ENCODE assay signal across 13 cellular contexts in the genomic region with DNA sequence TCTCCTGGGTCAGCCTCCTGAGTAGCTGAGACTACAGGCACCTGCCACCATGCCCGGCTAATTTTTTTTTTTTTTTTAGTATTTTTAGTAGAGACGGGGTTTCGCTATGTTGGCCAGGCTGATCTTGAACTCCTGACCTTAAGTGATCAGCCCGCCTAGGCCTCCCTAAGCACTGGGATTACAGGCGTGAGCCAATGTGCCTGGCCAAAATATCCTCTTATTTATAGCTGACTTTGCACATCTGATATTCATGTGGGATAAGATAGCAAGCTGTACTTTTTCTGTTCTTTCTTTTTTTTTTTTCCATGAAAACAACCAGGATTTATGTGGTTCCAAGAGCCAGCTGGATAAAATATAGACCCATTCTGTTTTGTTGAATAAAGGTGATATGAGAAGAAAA. TPM values are rescaled to one million over a fixed set of nuclear protein-coding genes. Genes with fewer than 3 reads are reported as not detected.
DNase-seq lines count a peak whose midpoint lies in the region; ATAC-seq and TF ChIP-seq lines count a peak whose summit lies in the region.
"Had no signal": no experiment of that assay in that cellular context is flagged by ENCODE, and none has a peak within 500 bp of the region (broad histone marks: within the 10 kb centered on the region; RNA-seq: fewer than 3 reads in every experiment).

No MANE protein-coding gene starts in this region.

- H3K4me1 ChIP-seq in suprapubic skin, result peaks cover 31% of the 10 kb centered on the region

- ATAC-seq in activated T-cell treated with anti-CD3 and anti-CD28 coated beads, Interleukin-2, amount 50 U/mL, for 72 hours (replicated peaks in 1 of 2), result no peak
- ATAC-seq in left lobe of liver (peak; percentile 42), HG02759 (IDR thresholded peaks at IDR 0.05; ENCODE audit: unreplicated experiment) (no peak), GM21526 (IDR thresholded peaks at IDR 0.05; ENCODE audit: low FRiP score, unreplicated experiment) (no peak), GM18498 (IDR thresholded peaks at IDR 0.05; ENCODE audit: unreplicated experiment) (no peak)

- H3K9me3 Mint-ChIP-seq in activated T-cell treated with anti-CD3 and anti-CD28 coated beads, Interleukin-2, amount 50 U/mL, for 72 hours, result no peaks in the 10 kb centered on the region
- H3K9me3 Mint-ChIP-seq: activated B cell treated with CpG ODN at 0.5 μM for 24 hours, nephron progenitor cell had no signal

- TF ChIP-seq POLR2A in suprapubic skin (IDR thresholded peaks at IDR 0.05), result no peak

- TF ChIP-seq CTCF in VCaP (conservative IDR thresholded peaks at IDR 0.05) (no peak), suprapubic skin (IDR thresholded peaks at IDR 0.05) (no peak)

- TF ChIP-seq EP300 in suprapubic skin (IDR thresholded peaks at IDR 0.05), result no peak

- H3K4me3 Mint-ChIP-seq in activated T-cell treated with anti-CD3 and anti-CD28 coated beads, Interleukin-2, amount 50 U/mL, for 72 hours, result peak overlapping the region in 1 of 2 donors; percentile 91
- H3K4me3 Mint-ChIP-seq: nephron progenitor cell had no signal

- no peaks in the 10 kb centered on the region for H3K36me3 ChIP-seq in suprapubic skin

- H3K27me3 Mint-ChIP-seq in activated T-cell treated with anti-CD3 and anti-CD28 coated beads, Interleukin-2, amount 50 U/mL, for 72 hours (ENCODE audit: low read depth), result no peaks in the 10 kb centered on the region
- H3K27me3 Mint-ChIP-seq: activated B cell treated with CpG ODN at 0.5 μM for 24 hours had no signal

- peaks cover 0 to 8% of the 10 kb centered on the region in 2 donors for H3K36me3 Mint-ChIP-seq in activated T-cell treated with anti-CD3 and anti-CD28 coated beads, Interleukin-2, amount 50 U/mL, for 72 hours (ENCODE audit: insufficient read depth in 2 of 2)

- H3K4me3 ChIP-seq in suprapubic skin, result no peak overlapping the region
- H3K4me3 ChIP-seq: coronary artery had no signal

- H3K27ac Mint-ChIP-seq in activated T-cell treated with anti-CD3 and anti-CD28 coated beads, Interleukin-2, amount 50 U/mL, for 72 hours, result peak overlapping the region; percentile 92
- H3K27ac Mint-ChIP-seq: activated B cell treated with CpG ODN at 0.5 μM for 24 hours had no signal

- no peak for DNase-seq in activated T-cell treated with anti-CD3 and anti-CD28 coated beads, Interleukin-2, amount 50 U/mL, for 72 hours
- DNase-seq in activated T-cell treated with anti-CD3 and anti-CD28 coated beads for 4 hours (no peak), left lobe of liver (ENCODE audit: low spot score) (peak; percentile 73), suprapubic skin (ENCODE audit: low spot score in 2 of 2) (peak in 1 of 2 donors; percentile 41)
- DNase-seq: activated B cell treated with CpG ODN at 0.5 μM for 24 hours, NCI-H187, nephron progenitor cell, small intestine had no signal

- 60% methylated on average over 5 of the region's 5 CpGs for WGBS in suprapubic skin

- no peaks in the 10 kb centered on the region for H3K9me3 ChIP-seq in suprapubic skin

- H3K4me1 Mint-ChIP-seq in activated T-cell treated with anti-CD3 and anti-CD28 coated beads, Interleukin-2, amount 50 U/mL, for 72 hours (ENCODE audit: low read depth), result peaks cover 76% of the 10 kb centered on the region

- peak overlapping the region; percentile 73 for H3K27ac ChIP-seq in VCaP
- H3K27ac ChIP-seq in suprapubic skin, result peak overlapping the region; percentile 40

- no peaks in the 10 kb centered on the region for H3K27me3 ChIP-seq in suprapubic skin

RNA-seq across cellular contexts. Expression of gene XBP1, which starts 12.1 kb away (rescaled TPM):
- total RNA-seq in activated T-cell treated with anti-CD3 and anti-CD28 coated beads, Interleukin-2, amount 50 U/mL, for 72 hours, result 100 to 1,000 TPM; 205 to 209 TPM
- 389 TPM for total RNA-seq in left lobe of liver
- total RNA-seq in suprapubic skin, result 100 to 1,000 TPM; 220 to 305 (median 237) TPM

RNA-seq across cellular contexts. Expression of gene CCDC117, which starts 40.0 kb away (rescaled TPM):
- 10 to 100 TPM; 24.0 to 26.9 TPM for total RNA-seq in activated T-cell treated with anti-CD3 and anti-CD28 coated beads, Interleukin-2, amount 50 U/mL, for 72 hours
- total RNA-seq in left lobe of liver (27.6 TPM), suprapubic skin (10 to 100 TPM; 12.0 to 21.2 (median 16.6) TPM)
